Comparison of ENCODE assay signal across 17 cellular contexts in the genomic region with DNA sequence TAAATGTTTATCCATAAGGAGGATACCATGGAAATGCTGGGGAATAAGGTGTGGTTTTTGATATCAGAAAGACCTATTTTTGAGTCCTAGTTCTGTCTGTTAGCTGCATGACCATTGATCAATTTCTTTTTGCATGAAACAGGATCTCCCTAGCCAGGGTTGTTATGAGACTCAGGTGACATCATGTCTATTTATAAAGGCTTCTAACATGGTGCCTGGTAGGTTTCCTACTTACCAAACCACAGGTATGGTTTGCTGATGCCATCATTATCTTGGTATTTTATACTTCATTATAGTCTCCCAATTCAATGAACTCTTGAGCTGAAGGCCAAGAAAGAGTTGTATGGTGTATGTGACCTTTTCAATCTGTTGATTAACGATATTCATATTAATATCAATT.
DNase-seq lines count a peak whose midpoint lies in the region; FAIRE-seq and TF ChIP-seq lines count a peak whose summit lies in the region.
"Had no signal": no experiment of that assay in that cellular context is flagged by ENCODE, and none has a peak within 500 bp of the region (broad histone marks: within the 10 kb centered on the region; RNA-seq: fewer than 3 reads in every experiment).

No MANE protein-coding gene starts in this region.

- FAIRE-seq in GM19239 (lab: Jason Lieb, UNC), result no peak
- FAIRE-seq: GM18507, H54, HTR-8/SVneo had no signal

- no peak for TF ChIP-seq CTCF in kidney epithelial cell (IDR thresholded peaks at IDR 0.05; ENCODE audit: insufficient read depth, low read length, poor library complexity, severe bottlenecking)

- H3K27me3 ChIP-seq in kidney epithelial cell (ENCODE audit: control insufficient read depth, insufficient read depth, low read length), result no peaks in the 10 kb centered on the region
- H3K27me3 ChIP-seq: BLaER1 had no signal

- H3K36me3 ChIP-seq in kidney epithelial cell (ENCODE audit: control insufficient read depth, insufficient read depth, low read length), result no peaks in the 10 kb centered on the region
- H3K36me3 ChIP-seq: BLaER1 had no signal

- no peak overlapping the region for H3K4me3 ChIP-seq in kidney epithelial cell (ENCODE audit: low read depth, low read length)
- H3K4me3 ChIP-seq: BLaER1, GM23248 had no signal

- DNase-seq in NCI-H2029 (lab: John Stamatoyannopoulos, UW), result peak; percentile 18
- DNase-seq in NCI-H2029 treated with DMSO at 0.1 percent for 48 hours (lab: John Stamatoyannopoulos, UW), result no peak
- DNase-seq in NCI-H146 treated with DMSO at 0.1 percent for 48 hours (lab: John Stamatoyannopoulos, UW; ENCODE audit: unreplicated experiment), result peak; percentile 77
- peak; percentile 23 for DNase-seq in kidney epithelial cell (ENCODE audit: low read depth)
- peak; percentile 8 for DNase-seq in renal cortical epithelial cell (ENCODE audit: low read depth)
- no peak for DNase-seq in NCI-H2107 treated with DMSO at 0.1 percent for 48 hours (lab: John Stamatoyannopoulos, UW; ENCODE audit: unreplicated experiment)
- DNase-seq in GM19239 (ENCODE audit: insufficient read length, low spot score), result no peak
- no peak for DNase-seq in NK-92 (lab: John Stamatoyannopoulos, UW; ENCODE audit: unreplicated experiment)
- DNase-seq: 8988T; AML-193; Caco-2; CD8-positive, alpha-beta memory T cell; GM23248 had no signal

Comparison
In these comparisons a context has a peak if more than half of its experiments do, and no peak if none do; other contexts are left out.
1. DNase-seq: peak in NCI-H2029 (single experiment), NCI-H146 treated with DMSO at 0.1 percent for 48 hours (single experiment), kidney epithelial cell (single experiment) and renal cortical epithelial cell (single experiment); none in NCI-H2029 treated with DMSO at 0.1 percent for 48 hours (single experiment), NCI-H2107 treated with DMSO at 0.1 percent for 48 hours (single experiment), GM19239 (single experiment) and NK-92 (single experiment).